In the genomic region with DNA sequence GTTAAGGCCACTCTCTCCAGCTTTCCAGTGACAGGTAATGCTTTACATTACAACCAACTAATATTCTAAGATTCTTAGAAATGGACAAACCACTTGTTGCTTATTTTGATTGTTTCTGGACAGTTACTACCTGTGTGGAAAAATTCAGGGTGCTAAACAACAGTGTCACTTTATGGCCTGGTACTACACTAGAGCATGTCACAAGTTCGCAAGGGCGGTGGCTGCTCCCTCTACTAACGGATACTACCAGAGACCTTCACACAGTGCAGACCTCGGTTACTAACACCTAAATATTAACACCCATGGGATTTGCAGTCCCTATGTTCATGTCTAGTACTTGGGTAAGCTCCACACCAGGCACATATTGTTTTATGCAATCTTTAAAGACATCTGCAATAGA, we compare ENCODE assay signal across 6 cellular contexts.
"Had no signal": no experiment of that assay in that cellular context is flagged by ENCODE, and none has a peak within 500 bp of the region (broad histone marks: within the 10 kb centered on the region; RNA-seq: fewer than 3 reads in every experiment).

No MANE protein-coding gene starts in this region.

- DNase-seq: H9, HCEC 1CT, HFFc6, IMR-90 had no signal

- H3K4me2 ChIP-seq: GM23338 had no signal

- H3K27ac Mint-ChIP-seq: GM23338, H9, HFFc6 had no signal

- H3K4me3 Mint-ChIP-seq: GM23338, H9, HFFc6 had no signal

- H3K4me1 Mint-ChIP-seq: GM23338, H9 had no signal

- H2AFZ ChIP-seq: GM23338 had no signal

- H3K4me3 ChIP-seq: GM23338, K562 had no signal

- ATAC-seq: GM23338, K562 had no signal
